8 cellular contexts compared by ENCODE assay signal in genomic region chr18:14131914-14132700, GRCh38. TPM values are rescaled to one million over a fixed set of nuclear protein-coding genes. Genes with fewer than 3 reads are reported as not detected.
DNase-seq lines count a peak whose midpoint lies in the region; ATAC-seq and TF ChIP-seq lines count a peak whose summit lies in the region.
"Not testable (repeated sequence)": the region's sequence is repeated elsewhere in the genome, so short reads cannot be mapped to it uniquely, and the experiment has no call there.

ZNF519 (minus strand) TSS chr18:14132435; CDS start chr18:14132277, 158 bp downstream.

- peaks cover 10% of the 10 kb centered on the region for H3K4me1 ChIP-seq in left ventricle myocardium inferior

- peak within 1 kb of the TSS; percentile 97 for H3K4me3 Mint-ChIP-seq in progenitor cell of endocrine pancreas (ENCODE audit: low read depth)

- intact Hi-C loops in T-helper 1 cell treated with Interleukin-12 subunit alpha and Interleukin-12 subunit beta and Interleukin-4 antibody, amounts not matched to agents 30 ng/mL and 1 ng/mL, for 36 hours (cut with micrococcal nuclease) = loop anchor here (5.0 kb wide), 1 partner anchor 405 kb away; the partner anchor contains the start of genes FAM210A and RNMT
- intact Hi-C loops in left ventricle myocardium inferior (cut with micrococcal nuclease) = not testable (repeated sequence)

- H3K9me3 Mint-ChIP-seq in progenitor cell of endocrine pancreas (ENCODE audit: low read depth) = not testable (repeated sequence)

- not testable (repeated sequence) for H3K27me3 Mint-ChIP-seq in progenitor cell of endocrine pancreas

- peak within 1 kb of the TSS; percentile 99 for H3K27ac Mint-ChIP-seq in progenitor cell of endocrine pancreas

- peak within 1 kb of the TSS; percentile 72 for H3K4me3 ChIP-seq in left ventricle myocardium inferior

- ATAC-seq in GM18498 (IDR thresholded peaks at IDR 0.05; ENCODE audit: unreplicated experiment) (peak; percentile 100), HG02885 (IDR thresholded peaks at IDR 0.05; ENCODE audit: poor library complexity, unreplicated experiment) (peak; percentile 100)

- H3K36me3 Mint-ChIP-seq in progenitor cell of endocrine pancreas (ENCODE audit: insufficient read depth) = not testable (repeated sequence)

- H3K36me3 ChIP-seq in left ventricle myocardium inferior = not testable (repeated sequence)

- H3K27me3 ChIP-seq in left ventricle myocardium inferior (ENCODE audit: low read depth) = not testable (repeated sequence)

- H3K9me3 ChIP-seq in left ventricle myocardium inferior (replicated peaks) = not testable (repeated sequence)

- H3K4me1 Mint-ChIP-seq in progenitor cell of endocrine pancreas (ENCODE audit: low read depth) = peaks cover 18% of the 10 kb centered on the region

- not testable (repeated sequence) for TF ChIP-seq CTCF in left ventricle myocardium inferior (IDR thresholded peaks at IDR 0.05; ENCODE audit: borderline replicate concordance); progenitor cell of endocrine pancreas (IDR thresholded peaks at IDR 0.05; ENCODE audit: unreplicated experiment)

- peak; percentile 92 for DNase-seq in NCI-H1694 (lab: John Stamatoyannopoulos, UW)
- DNase-seq in amniotic epithelial cell (ENCODE audit: low read depth) = peak; percentile 97
- peak; percentile 94 for DNase-seq in left ventricle myocardium inferior
- DNase-seq in progenitor cell of endocrine pancreas (ENCODE audit: low spot score, unreplicated experiment) = peak; percentile 67
- peak; percentile 95 for DNase-seq in ureter (ENCODE audit: low spot score)

- H3K27ac ChIP-seq in left ventricle myocardium inferior (replicated peaks) = peak within 1 kb of the TSS; percentile 71

RNA-seq across cellular contexts. Expression of gene ZNF519, which starts in this region (rescaled TPM):
- 14.9 and 17.5 TPM in 2 replicates for total RNA-seq in T-helper 1 cell treated with Interleukin-12 subunit alpha and Interleukin-12 subunit beta and Interleukin-4 antibody, amounts not matched to agents 30 ng/mL and 1 ng/mL, for 36 hours
- total RNA-seq in left ventricle myocardium inferior (3.8 TPM), progenitor cell of endocrine pancreas (26.2 and 27.4 TPM in 2 replicates), ureter (13.2 TPM)

Comparison
In these comparisons a context has a peak if more than half of its experiments do, and no peak if none do; other contexts are left out.
1. Peak in every context shown above with its lines: DNase-seq, ATAC-seq, H3K4me3 ChIP-seq and H3K27ac ChIP-seq.